In the genomic region with DNA sequence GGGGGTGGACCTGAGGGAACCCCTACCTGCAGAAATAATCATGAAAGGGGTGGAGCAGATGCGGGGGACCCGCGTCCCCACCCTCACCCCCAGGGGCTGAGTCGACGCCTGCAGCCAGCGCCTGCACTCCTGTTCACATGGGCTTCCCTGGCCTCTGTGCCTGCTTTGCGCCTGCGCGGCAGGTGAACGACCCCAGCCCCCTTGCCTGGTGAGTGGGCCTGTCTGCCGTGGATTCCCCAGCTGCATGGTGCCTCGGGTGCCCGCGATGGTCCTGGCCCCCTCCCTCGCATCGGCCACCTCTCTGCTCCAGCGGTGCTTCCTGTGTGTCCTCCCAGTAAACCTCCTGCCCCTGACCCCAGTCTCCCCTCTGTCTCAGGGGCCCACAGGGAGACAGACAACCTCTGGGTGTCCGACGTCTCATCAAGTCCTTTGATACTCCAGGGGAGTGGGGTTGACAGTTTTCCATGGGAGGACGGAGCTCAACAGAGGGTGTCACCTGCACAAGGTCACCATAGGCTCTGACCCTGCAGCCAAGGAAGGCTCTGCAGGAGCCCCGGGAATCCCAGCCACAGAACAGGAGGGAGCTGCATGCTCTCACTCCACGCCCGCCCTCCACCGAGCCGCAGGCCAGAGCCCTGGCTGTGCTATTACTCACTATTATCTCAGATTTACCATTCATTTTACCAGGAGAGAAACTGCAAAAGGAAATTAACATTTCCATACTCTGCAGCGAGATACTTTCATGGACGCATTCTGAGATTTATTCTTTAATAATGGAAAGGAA, we compare ENCODE assay signal across 28 cellular contexts. TPM values are rescaled to one million over a fixed set of nuclear protein-coding genes. Genes with fewer than 3 reads are reported as not detected.
"Had no signal": no experiment of that assay in that cellular context is flagged by ENCODE, and none has a peak within 500 bp of the region (broad histone marks: within the 10 kb centered on the region; RNA-seq: fewer than 3 reads in every experiment).

No MANE protein-coding gene starts in this region.

- FAIRE-seq: islet of Langerhans, kidney, small intestine had no signal

- ATAC-seq: left colon; left lung; lower lobe of right lung; naive thymus-derived CD8-positive, alpha-beta T cell; stimulated activated naive B cell treated with anti-CD40 and anti-IgM and Interleukin-4, amounts not matched to agents 10 μg/mL and 1 μg/mL and 100 μg/mL, for 72 hours; stimulated activated naive CD8-positive, alpha-beta T cell treated with anti-CD3 and anti-CD28 coated beads, Interleukin-15, Interleukin-2, amounts not matched to agents 100 U/mL and 50 U/mL, for 24 hours had no signal

- H3K36me3 ChIP-seq: left lung, lower lobe of right lung, ovary, sigmoid colon, spleen, stomach, thyroid gland, transverse colon, upper lobe of left lung, vagina had no signal

- H3K4me3 ChIP-seq: left lung, lower lobe of right lung, ovary, sigmoid colon, spleen, stomach, testis, thyroid gland, transverse colon, upper lobe of left lung, vagina had no signal

- H3K9me3 Mint-ChIP-seq: immature natural killer cell; naive thymus-derived CD8-positive, alpha-beta T cell; nephron; neural crest cell; stimulated activated naive B cell treated with anti-CD40 and anti-IgM and Interleukin-4, amounts not matched to agents 10 μg/mL and 1 μg/mL and 100 μg/mL, for 72 hours had no signal

- H3K27ac ChIP-seq: left lung, lower lobe of right lung, ovary, spleen, stomach, testis, thyroid gland, transverse colon, upper lobe of left lung, vagina had no signal

- H3K4me3 Mint-ChIP-seq: immature natural killer cell; naive thymus-derived CD8-positive, alpha-beta T cell; nephron; neural crest cell; stimulated activated naive B cell treated with anti-CD40 and anti-IgM and Interleukin-4, amounts not matched to agents 10 μg/mL and 1 μg/mL and 100 μg/mL, for 72 hours had no signal

- H3K27ac Mint-ChIP-seq: immature natural killer cell; naive thymus-derived CD8-positive, alpha-beta T cell; nephron; progenitor cell of endocrine pancreas had no signal

- H3K9me3 ChIP-seq: left lung, lower lobe of right lung, ovary, sigmoid colon, spleen, stomach, testis, thyroid gland, transverse colon, upper lobe of left lung, vagina had no signal

- DNase-seq: hypothalamus; immature natural killer cell; kidney; left colon; left lung; lower lobe of right lung; mammary epithelial cell; mesenchymal stem cell; naive thymus-derived CD8-positive, alpha-beta T cell; ovary; right cardiac atrium; sigmoid colon; small intestine; spleen; stimulated activated CD4-positive, alpha-beta T cell treated with anti-CD3 and anti-CD28 coated beads, Interleukin-2, amount 100 ng/mL, for 48 hours; stimulated activated naive B cell treated with anti-CD40 and anti-IgM and Interleukin-4, amounts not matched to agents 10 μg/mL and 1 μg/mL and 100 μg/mL, for 72 hours; stimulated activated naive CD8-positive, alpha-beta T cell treated with anti-CD3 and anti-CD28 coated beads, Interleukin-15, Interleukin-2, amounts not matched to agents 100 U/mL and 50 U/mL, for 24 hours; stomach; testis; thyroid gland; transverse colon; upper lobe of left lung had no signal

- H3K36me3 Mint-ChIP-seq: immature natural killer cell; naive thymus-derived CD8-positive, alpha-beta T cell had no signal

- H3K4me1 ChIP-seq: testis, thyroid gland had no signal

- H3K27me3 ChIP-seq: ovary, testis, thyroid gland, upper lobe of left lung, vagina had no signal

RNA-seq across cellular contexts. Expression of gene NTSR1, which starts 18.6 kb away (rescaled TPM):
- total RNA-seq: lower lobe of right lung; naive thymus-derived CD8-positive, alpha-beta T cell; neural crest cell; progenitor cell of endocrine pancreas; renal cortical epithelial cell had no signal
- polyA plus RNA-seq: immature natural killer cell; naive thymus-derived CD8-positive, alpha-beta T cell; right cardiac atrium had no signal
